ENCODE assay signal across 33 cellular contexts in the genomic region with DNA sequence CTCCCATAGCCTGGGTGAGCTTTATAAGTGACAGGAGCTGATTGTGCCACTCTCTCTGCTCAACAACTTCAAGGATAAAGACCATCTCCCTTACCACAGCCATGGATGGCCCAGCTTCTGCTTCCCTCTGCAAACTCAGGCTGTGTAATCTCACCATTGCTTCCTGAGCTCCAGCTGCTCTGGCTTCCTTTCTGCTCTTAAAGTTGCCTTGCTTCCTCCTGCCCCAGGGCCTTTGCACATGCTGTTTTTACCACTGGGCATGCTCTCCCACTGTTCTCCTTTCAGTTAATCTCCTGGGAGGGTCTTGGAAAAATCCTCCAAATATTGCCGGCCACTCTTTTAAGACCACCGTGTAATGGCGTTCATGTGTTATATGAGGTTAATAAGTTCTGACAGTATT.
"Had no signal": no experiment of that assay in that cellular context is flagged by ENCODE, and none has a peak within 500 bp of the region (broad histone marks: within the 10 kb centered on the region; RNA-seq: fewer than 3 reads in every experiment).

No MANE protein-coding gene starts in this region.

- DNase-seq: activated effector memory CD4-positive, alpha-beta T cell treated with anti-CD3 and anti-CD28 coated beads, Interleukin-2, amount 50 U/mL, for 16 hours; activated effector memory CD4-positive, alpha-beta T cell treated with Interleukin-2 at 50 U/mL for 16 hours; activated gamma-delta T cell; activated gamma-delta T cell treated with Interleukin-2 at 50 U/mL for 16 hours; activated naive CD4-positive, alpha-beta T cell; activated naive CD4-positive, alpha-beta T cell treated with anti-CD3 and anti-CD28 coated beads for 36 hours; activated naive CD4-positive, alpha-beta T cell treated with anti-CD3 and anti-CD28 coated beads, Interleukin-2, amount 10 ng/mL, durations not matched to agents 7 days and 5 days; activated naive CD4-positive, alpha-beta T cell treated with anti-CD3 and anti-CD28 coated beads, Interleukin-2, amount 50 U/mL, for 16 hours; activated naive CD4-positive, alpha-beta T cell treated with Interleukin-2 at 50 U/mL for 16 hours; activated naive CD8-positive, alpha-beta T cell treated with anti-CD3 and anti-CD28 coated beads for 36 hours; activated naive CD8-positive, alpha-beta T cell treated with anti-CD3 and anti-CD28 coated beads, Interleukin-2, amount 10 ng/mL, durations not matched to agents 7 days and 5 days; activated naive CD8-positive, alpha-beta T cell treated with anti-CD3 and anti-CD28 coated beads, Interleukin-2, amount 50 U/mL, for 24 hours; activated T-cell treated with anti-CD3 and anti-CD28 coated beads, Interleukin-2, amount 50 U/mL, for 4 hours; activated T-cell treated with anti-CD3 and anti-CD28 coated beads, Interleukin-2, amount 50 U/mL, for 48 hours; activated T-cell treated with anti-CD3 and anti-CD28 coated beads, Interleukin-2, amount 50 U/mL, for 72 hours; adrenal gland; amniotic stem cell; amygdala; anterior cingulate cortex; aorta; brain microvascular endothelial cell; caudate nucleus; central memory CD4-positive, alpha-beta T cell; cerebellar nuclear complex; colonic mucosa had no signal

- H3K4me1 ChIP-seq: adrenal gland, ascending aorta, breast epithelium, colonic mucosa had no signal

- H3K36me3 ChIP-seq: adrenal gland, ascending aorta, brain microvascular endothelial cell, breast epithelium, cardiac muscle cell, colonic mucosa had no signal

- H3K27me3 ChIP-seq: adrenal gland, ascending aorta, brain microvascular endothelial cell, cardiac muscle cell, colonic mucosa had no signal

- H3K4me3 ChIP-seq: adrenal gland, ascending aorta, breast epithelium, cardiac muscle cell, colonic mucosa had no signal

- ATAC-seq: activated naive CD4-positive, alpha-beta T cell treated with anti-CD3 and anti-CD28 coated beads, Interleukin-2, amount 50 U/mL, for 72 hours; activated naive CD8-positive, alpha-beta T cell treated with anti-CD3 and anti-CD28 coated beads, Interleukin-2, amount 50 U/mL, for 24 hours; activated T-cell treated with anti-CD3 and anti-CD28 coated beads, Interleukin-2, amount 50 U/mL, for 4 hours; activated T-cell treated with anti-CD3 and anti-CD28 coated beads, Interleukin-2, amount 50 U/mL, for 72 hours; activated T-helper 17 cell treated with anti-CD3 and anti-CD28 coated beads, Interleukin-2, amount 50 U/mL, for 72 hours had no signal

- H3K27ac ChIP-seq: adrenal gland, ascending aorta, brain microvascular endothelial cell, breast epithelium, cardiac muscle cell, colonic mucosa had no signal

- FAIRE-seq: astrocyte, bronchial epithelial cell, colon had no signal

- H3K9me3 ChIP-seq: adrenal gland, ascending aorta, breast epithelium, colonic mucosa had no signal
